8 cellular contexts compared by ENCODE assay signal in the genomic region with DNA sequence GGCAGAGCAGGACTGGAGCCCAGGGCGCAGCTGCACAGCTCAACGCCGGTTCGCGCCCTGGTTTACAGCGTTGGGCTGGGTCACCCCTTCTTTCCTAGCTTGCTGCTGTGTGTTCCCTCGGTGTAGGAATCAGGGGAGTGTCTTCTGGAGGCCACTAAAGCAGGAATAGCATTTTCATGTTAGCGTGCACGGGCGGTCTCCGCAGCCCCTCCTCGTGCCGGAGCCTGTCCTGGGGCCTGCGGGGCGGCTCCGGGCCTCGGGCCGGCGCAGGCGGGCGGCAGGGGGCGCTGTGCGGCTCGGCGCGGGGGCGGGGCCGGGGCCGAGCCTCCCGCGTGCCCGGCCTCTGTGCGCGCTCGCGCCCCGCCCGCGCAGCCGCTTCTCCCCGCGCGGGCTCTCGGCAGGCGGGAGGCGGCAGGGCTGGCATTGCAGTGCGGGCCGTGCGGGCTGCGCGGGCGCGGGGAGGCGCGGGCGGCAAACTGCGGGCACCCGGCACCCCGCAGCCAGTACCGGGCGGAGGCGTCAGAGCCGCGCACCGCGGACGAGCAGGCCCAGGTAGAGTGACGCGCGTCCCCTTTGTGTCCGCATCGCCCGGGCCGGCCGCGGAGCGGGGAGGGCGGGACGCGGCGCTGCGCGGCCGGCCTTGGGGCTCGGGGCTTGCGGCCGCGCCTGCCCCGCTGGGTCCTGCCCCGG. TPM values are rescaled to one million over a fixed set of nuclear protein-coding genes. Genes with fewer than 3 reads are reported as not detected.
DNase-seq lines count a peak whose midpoint lies in the region; ATAC-seq and TF ChIP-seq lines count a peak whose summit lies in the region.

A gene with protein sequence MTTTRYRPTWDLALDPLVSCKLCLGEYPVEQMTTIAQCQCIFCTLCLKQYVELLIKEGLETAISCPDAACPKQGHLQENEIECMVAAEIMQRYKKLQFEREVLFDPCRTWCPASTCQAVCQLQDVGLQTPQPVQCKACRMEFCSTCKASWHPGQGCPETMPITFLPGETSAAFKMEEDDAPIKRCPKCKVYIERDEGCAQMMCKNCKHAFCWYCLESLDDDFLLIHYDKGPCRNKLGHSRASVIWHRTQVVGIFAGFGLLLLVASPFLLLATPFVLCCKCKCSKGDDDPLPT (plus strand): TSS at position 342 of the 690 bp plus-strand sequence. CDS start 79,515 bp downstream, outside the sequence.

- H3K9me3 ChIP-seq in colonic mucosa (no peaks in the 10 kb centered on the region), left lung (no peaks in the 10 kb centered on the region)

- H3K36me3 ChIP-seq in colonic mucosa (no peaks in the 10 kb centered on the region), left lung (no peaks in the 10 kb centered on the region)

- TF ChIP-seq CTCF in colonic mucosa (IDR thresholded peaks at IDR 0.05) = no peak
- TF ChIP-seq CTCF in left lung (IDR thresholded peaks at IDR 0.05) = peak in 1 of 2 donors; percentile 65

- H3K4me1 ChIP-seq in colonic mucosa = no peaks in the 10 kb centered on the region
- H3K4me1 ChIP-seq in left lung = peaks cover 0 to 21% of the 10 kb centered on the region in 2 donors

- H3K27ac ChIP-seq in colonic mucosa (no peak within 1 kb of the TSS), left lung (peak within 1 kb of the TSS; percentile 33 to 66)

- peak within 1 kb of the TSS in 1 of 2 donors; percentile 85 for H3K9ac ChIP-seq in colonic mucosa (ENCODE audit: low read depth in 2 of 2, low read length in 2 of 2)

- intact Hi-C loops in colonic mucosa (cut with DNase I) (no loop called here), left lung (cut with DNase I) (loop anchor here in 1 of 2 donors (5.0 to 10.0 kb wide), 2 partner anchors 90 to 118 kb away; no protein-coding TSS in a partner anchor)

- peak; percentile 79 for ATAC-seq in HG02840 (IDR thresholded peaks at IDR 0.05; ENCODE audit: low FRiP score, unreplicated experiment)
- peak; percentile 95 for ATAC-seq in left lung

- no peaks in the 10 kb centered on the region for H3K27me3 ChIP-seq in colonic mucosa
- no peaks in the 10 kb centered on the region for H3K27me3 ChIP-seq in left lung

- H3K4me3 ChIP-seq in colonic mucosa = peak within 1 kb of the TSS; percentile 74
- peak within 1 kb of the TSS; percentile 56 to 63 for H3K4me3 ChIP-seq in left lung

- DNase-seq in DMS79 treated with DMSO at 0.1 percent for 48 hours (lab: John Stamatoyannopoulos, UW) (peak; percentile 31), DMS79 (lab: John Stamatoyannopoulos, UW) (no peak), NCI-H1694 treated with DMSO at 0.1 percent for 48 hours (lab: John Stamatoyannopoulos, UW) (peak; percentile 53), colonic mucosa (peak; percentile 57), left lung (peak; percentile 48 to 94)
- peak; percentile 68 for DNase-seq in activated CD4-positive, alpha-beta T cell treated with anti-CD3 and anti-CD28 coated beads for 4 hours
- DNase-seq in stimulated activated CD4-positive, alpha-beta T cell treated with anti-CD3 and anti-CD28 coated beads, Interleukin-4, amount 100 ng/mL, for 48 hours (ENCODE audit: low read depth in 2 of 2) = peak; percentile 64 to 75

RNA-seq across cellular contexts. Expression of the gene that starts here (rescaled TPM):
- total RNA-seq in colonic mucosa (10 to 100 TPM; 13.9 to 22.6 TPM), left lung (10 to 100 TPM in 1 of 2 donors, 1 to 10 TPM in 1; 9.9 to 11.4 TPM)
